In genomic region chr15:42495361-42496212, GRCh38 we compare ENCODE assay signal across 8 cellular contexts. TPM values are rescaled to one million over a fixed set of nuclear protein-coding genes. Genes with fewer than 3 reads are reported as not detected.
DNase-seq lines count a peak whose midpoint lies in the region; ATAC-seq and TF ChIP-seq lines count a peak whose summit lies in the region.

SNAP23 (plus strand) TSS chr15:42495634; CDS start chr15:42511847, 16,213 bp downstream.

- POLR2A ChIA-PET in RWPE1 (lab: Yijun Ruan, JAX; ENCODE audit: low non-redundant PET) = no interaction called here
- POLR2A ChIA-PET in naive thymus-derived CD4-positive, alpha-beta T cell (lab: Charles Lee) = interaction anchor here (0.5 to 2.1 kb wide), 11 partner anchors 11 to 1930 kb away, joined by 3 to 18 read pairs (median 3); partner anchors contain the start of genes GANC, HAUS2, LRRC57 and STARD9

- H4K20me1 ChIP-seq in GM23338 (replicated peaks; ENCODE audit: insufficient read depth) = peaks cover 6% of the 10 kb centered on the region; the same call in 1 of the 2 replicates
- no peaks in the 10 kb centered on the region for H4K20me1 ChIP-seq in fibroblast of lung (ENCODE audit: control insufficient read depth, extremely low read depth, insufficient read depth, low read length)

- no peaks in the 10 kb centered on the region for H3K36me3 ChIP-seq in GM23338 (ENCODE audit: insufficient read depth)
- H3K36me3 ChIP-seq in fibroblast of lung (ENCODE audit: control insufficient read depth, insufficient read depth, low read length) = no peaks in the 10 kb centered on the region
- H3K36me3 ChIP-seq in naive thymus-derived CD4-positive, alpha-beta T cell (ENCODE audit: control insufficient read depth in 2 of 3, insufficient read depth in 3 of 3, low read length in 3 of 3) = peaks cover 0 to 8% (median 0%) of the 10 kb centered on the region in 3 experiments

- no peaks in the 10 kb centered on the region for H3K9me3 Mint-ChIP-seq in GM23338
- no peaks in the 10 kb centered on the region for H3K9me3 Mint-ChIP-seq in activated T-helper 17 cell treated with anti-CD3 and anti-CD28 coated beads, Interleukin-2, amount 50 U/mL, for 72 hours
- peaks cover 0 to 2% (median 0%) of the 10 kb centered on the region in 11 donors for H3K9me3 Mint-ChIP-seq in naive thymus-derived CD4-positive, alpha-beta T cell
- no peaks in the 10 kb centered on the region for H3K9me3 Mint-ChIP-seq in stimulated activated memory B cell treated with anti-CD40 and anti-IgM and Interleukin-4, amounts not matched to agents 10 μg/mL and 1 μg/mL and 100 μg/mL, for 72 hours

- H3K36me3 Mint-ChIP-seq in GM23338 (ENCODE audit: low read depth) = peaks cover 8% of the 10 kb centered on the region; the same call in 1 of the 3 replicates
- H3K36me3 Mint-ChIP-seq in activated T-helper 17 cell treated with anti-CD3 and anti-CD28 coated beads, Interleukin-2, amount 50 U/mL, for 72 hours (ENCODE audit: low read depth) = peaks cover 14% of the 10 kb centered on the region
- peaks cover 0 to 5% (median 0%) of the 10 kb centered on the region in 5 donors for H3K36me3 Mint-ChIP-seq in naive thymus-derived CD4-positive, alpha-beta T cell
- H3K36me3 Mint-ChIP-seq in stimulated activated memory B cell treated with anti-CD40 and anti-IgM and Interleukin-4, amounts not matched to agents 10 μg/mL and 1 μg/mL and 100 μg/mL, for 72 hours = peaks cover 9% of the 10 kb centered on the region

- H3K4me3 ChIP-seq in GM23338 = peak within 1 kb of the TSS; percentile 76
- peak within 1 kb of the TSS; percentile 83 to 100 (median 94) for H3K4me3 ChIP-seq in fibroblast of lung (replicated peaks in 1 of 4; ENCODE audit: control extremely low read depth in 1 of 4, insufficient read depth in 1 of 4, low read depth in 3 of 4, low read length in 4 of 4)
- peak within 1 kb of the TSS; percentile 88 for H3K4me3 ChIP-seq in naive thymus-derived CD4-positive, alpha-beta T cell (ENCODE audit: low read length)

- H3K79me2 ChIP-seq in GM23338 (replicated peaks; ENCODE audit: insufficient read depth) (peaks cover 49% of the 10 kb centered on the region), fibroblast of lung (ENCODE audit: control insufficient read depth, insufficient read depth, low read length) (peaks cover 23% of the 10 kb centered on the region)

- H3K27me3 ChIP-seq in GM23338 (ENCODE audit: insufficient read depth) (no peaks in the 10 kb centered on the region), fibroblast of lung (ENCODE audit: control insufficient read depth, insufficient read depth, low read length) (no peaks in the 10 kb centered on the region)
- H3K27me3 ChIP-seq in naive thymus-derived CD4-positive, alpha-beta T cell (ENCODE audit: control insufficient read depth in 2 of 2, insufficient read depth in 2 of 2, low read length in 2 of 2) = no peaks in the 10 kb centered on the region

- H3K27me3 Mint-ChIP-seq in GM23338 (ENCODE audit: insufficient read depth, low read depth, poor library complexity) = peaks cover 17% of the 10 kb centered on the region
- no peaks in the 10 kb centered on the region for H3K27me3 Mint-ChIP-seq in activated T-helper 17 cell treated with anti-CD3 and anti-CD28 coated beads, Interleukin-2, amount 50 U/mL, for 72 hours
- H3K27me3 Mint-ChIP-seq in naive thymus-derived CD4-positive, alpha-beta T cell = peaks cover 0 to 2% (median 0%) of the 10 kb centered on the region in 5 donors
- H3K27me3 Mint-ChIP-seq in stimulated activated memory B cell treated with anti-CD40 and anti-IgM and Interleukin-4, amounts not matched to agents 10 μg/mL and 1 μg/mL and 100 μg/mL, for 72 hours = no peaks in the 10 kb centered on the region

- TF ChIP-seq CTCF in GM23338 (conservative IDR thresholded peaks at IDR 0.05; ENCODE audit: low read depth in 2 of 2) (no peak), RWPE1 (conservative IDR thresholded peaks at IDR 0.05; ENCODE audit: low read depth) (no peak), fibroblast of lung (conservative IDR thresholded peaks at IDR 0.05 in 1 of 2, IDR thresholded peaks at IDR 0.05 in 1 of 2; ENCODE audit: low read depth in 1 of 2, low read length in 2 of 2) (no peak)

- H3K9me3 ChIP-seq in fibroblast of lung (ENCODE audit: control insufficient read depth, insufficient read depth, low read depth, low read length) = no peaks in the 10 kb centered on the region
- no peaks in the 10 kb centered on the region for H3K9me3 ChIP-seq in naive thymus-derived CD4-positive, alpha-beta T cell (ENCODE audit: control insufficient read depth in 2 of 3, low read length in 3 of 3)

- CTCF ChIA-PET in RWPE1 (lab: Yijun Ruan, JAX) = interaction anchor here (0.6 kb wide), 1 partner anchor 556 kb away, joined by 5 read pairs; no protein-coding TSS in a partner anchor
- CTCF ChIA-PET in naive thymus-derived CD4-positive, alpha-beta T cell (lab: Charles Lee) = interaction anchor here (1.2 kb wide), 1 partner anchor 9 kb away, joined by 4 read pairs; no protein-coding TSS in a partner anchor

- H3K27ac Mint-ChIP-seq in GM23338 = peak within 1 kb of the TSS; percentile 96
- H3K27ac Mint-ChIP-seq in activated T-helper 17 cell treated with anti-CD3 and anti-CD28 coated beads, Interleukin-2, amount 50 U/mL, for 72 hours = peak within 1 kb of the TSS; percentile 97
- peak within 1 kb of the TSS; percentile 90 to 99 (median 96) for H3K27ac Mint-ChIP-seq in naive thymus-derived CD4-positive, alpha-beta T cell
- H3K27ac Mint-ChIP-seq in stimulated activated memory B cell treated with anti-CD40 and anti-IgM and Interleukin-4, amounts not matched to agents 10 μg/mL and 1 μg/mL and 100 μg/mL, for 72 hours = peak within 1 kb of the TSS; percentile 81

- peak within 1 kb of the TSS; percentile 86 for H3K9ac ChIP-seq in fibroblast of lung (ENCODE audit: insufficient read depth, low read length)

- peak within 1 kb of the TSS; percentile 99 for H3K4me3 Mint-ChIP-seq in GM23338
- peak within 1 kb of the TSS; percentile 99 for H3K4me3 Mint-ChIP-seq in activated T-helper 17 cell treated with anti-CD3 and anti-CD28 coated beads, Interleukin-2, amount 50 U/mL, for 72 hours
- peak within 1 kb of the TSS; percentile 94 to 99 (median 97) for H3K4me3 Mint-ChIP-seq in naive thymus-derived CD4-positive, alpha-beta T cell
- peak within 1 kb of the TSS; percentile 95 for H3K4me3 Mint-ChIP-seq in stimulated activated memory B cell treated with anti-CD40 and anti-IgM and Interleukin-4, amounts not matched to agents 10 μg/mL and 1 μg/mL and 100 μg/mL, for 72 hours

- H3F3A ChIP-seq in GM23338 (replicated peaks; ENCODE audit: low read depth) = no peaks in the 10 kb centered on the region

- intact Hi-C loops in naive thymus-derived CD4-positive, alpha-beta T cell (cut with micrococcal nuclease) = loop anchor here (1.0 to 10.0 kb wide), 4 partner anchors 54 to 1299 kb away; partner anchors contain the start of genes CDAN1 (in 1 of the 2), SERF2 (in 1 of the 2) and STARD9 (in 1 of the 2)

- ATAC-seq in GM23338 = peak; percentile 93
- ATAC-seq in activated T-helper 17 cell treated with anti-CD3 and anti-CD28 coated beads, Interleukin-2, amount 50 U/mL, for 72 hours (replicated peaks) = peak; percentile 98
- peak; percentile 93 for ATAC-seq in naive thymus-derived CD4-positive, alpha-beta T cell
- ATAC-seq in stimulated activated memory B cell treated with anti-CD40 and anti-IgM and Interleukin-4, amounts not matched to agents 10 μg/mL and 1 μg/mL and 100 μg/mL, for 72 hours = peak; percentile 96

- DNase-seq in DMS79 treated with DMSO at 0.1 percent for 48 hours (lab: John Stamatoyannopoulos, UW) (peak; percentile 50), GM23338 (ENCODE audit: low spot score) (peak; percentile 95), LHCN-M2 (ENCODE audit: low read depth) (peak; percentile 95), RWPE1 (ENCODE audit: low spot score) (peak; percentile 97), fibroblast of lung (ENCODE audit: low read depth in 2 of 2) (peak; percentile 94 to 97)
- DNase-seq in naive thymus-derived CD4-positive, alpha-beta T cell = peak; percentile 66 to 87 (median 80)

- H3K4me1 ChIP-seq in GM23338 (ENCODE audit: insufficient read depth) (peaks cover 42% of the 10 kb centered on the region), fibroblast of lung (ENCODE audit: control insufficient read depth, extremely low read depth, insufficient read depth, low read length) (peaks cover 13% of the 10 kb centered on the region)
- peaks cover 14 to 17% of the 10 kb centered on the region in 2 donors for H3K4me1 ChIP-seq in naive thymus-derived CD4-positive, alpha-beta T cell (ENCODE audit: control insufficient read depth in 2 of 2, insufficient read depth in 2 of 2, low read length in 2 of 2)

- H3K27ac ChIP-seq in GM23338 (ENCODE audit: low read depth) (peak within 1 kb of the TSS; percentile 89), RWPE1 (peak within 1 kb of the TSS; percentile 79), fibroblast of lung (ENCODE audit: insufficient read depth, low read length) (peak within 1 kb of the TSS; percentile 80)
- H3K27ac ChIP-seq in naive thymus-derived CD4-positive, alpha-beta T cell (ENCODE audit: low read depth, low read length) = peak within 1 kb of the TSS; percentile 79

- H3K4me2 ChIP-seq in GM23338 = peak within 1 kb of the TSS; percentile 93
- H3K4me2 ChIP-seq in fibroblast of lung (ENCODE audit: extremely low read depth, insufficient read depth, low read length) = peak within 1 kb of the TSS; percentile 91

- H3K9me2 ChIP-seq in GM23338 (ENCODE audit: insufficient read depth) = no peaks in the 10 kb centered on the region

- peak within 1 kb of the TSS; percentile 90; the same call in 1 of the 2 replicates for H2AFZ ChIP-seq in GM23338
- peak within 1 kb of the TSS; percentile 73 for H2AFZ ChIP-seq in fibroblast of lung (ENCODE audit: low read length)

- peaks cover 29% of the 10 kb centered on the region for H3K4me1 Mint-ChIP-seq in GM23338
- peaks cover 36% of the 10 kb centered on the region for H3K4me1 Mint-ChIP-seq in activated T-helper 17 cell treated with anti-CD3 and anti-CD28 coated beads, Interleukin-2, amount 50 U/mL, for 72 hours
- H3K4me1 Mint-ChIP-seq in naive thymus-derived CD4-positive, alpha-beta T cell = peaks cover 43 to 92% (median 80%) of the 10 kb centered on the region in 7 donors
- H3K4me1 Mint-ChIP-seq in stimulated activated memory B cell treated with anti-CD40 and anti-IgM and Interleukin-4, amounts not matched to agents 10 μg/mL and 1 μg/mL and 100 μg/mL, for 72 hours = peaks cover 68% of the 10 kb centered on the region

TF ChIP-seq in GM23338, 12 proteins besides CTCF, POLR2A, EP300 and RAD21:
- TF ChIP-seq NANOG (IDR thresholded peaks at IDR 0.05; ENCODE audit: borderline replicate concordance) (no peak), POLR2AphosphoS5 (IDR thresholded peaks at IDR 0.05; ENCODE audit: low read depth) (peak; percentile 89)

RNA-seq across cellular contexts. Expression of gene SNAP23, which starts in this region (rescaled TPM):
- 75.8 and 88.1 TPM in 2 replicates for total RNA-seq in GM23338 (2014; rRNA removed; shearing (Covaris generic))
- polyA plus RNA-seq in GM23338 (2016; fragmentation: Nextera tagmentation; extraction: Ambion mirVana) = 53.5 and 58.8 TPM in 2 replicates
- total RNA-seq in LHCN-M2 (2014; rRNA removed) = 36.5 and 58.0 TPM in 2 replicates
- polyA plus RNA-seq in LHCN-M2 (2012) = 43.9 TPM
- total RNA-seq in activated T-helper 17 cell treated with anti-CD3 and anti-CD28 coated beads, Interleukin-2, amount 50 U/mL, for 72 hours = 10 to 100 TPM; 48.4 to 58.8 TPM
- 79.1 and 84.6 TPM in 2 replicates for total RNA-seq in fibroblast of lung
- 56.8 and 80.9 TPM in 2 replicates for polyA plus RNA-seq in fibroblast of lung
- polyA plus RNA-seq in fibroblast of lung (2012) = 45.7 and 57.0 TPM in 2 replicates
- polyA minus RNA-seq in fibroblast of lung (ENCODE audit: low replicate concordance) = 5.9 and 7.2 TPM in 2 replicates
- total RNA-seq in naive thymus-derived CD4-positive, alpha-beta T cell = 10 to 100 TPM; 60.0 to 80.0 (median 70.6) TPM
- polyA plus RNA-seq in naive thymus-derived CD4-positive, alpha-beta T cell = 10 to 100 TPM; 66.4 to 74.2 TPM

Comparison
In these comparisons a context has a peak if more than half of its experiments do, and no peak if none do; other contexts are left out.
1. Peak in every context shown above with its lines: DNase-seq, ATAC-seq, H3K4me3 ChIP-seq and H3K27ac ChIP-seq.